Comparison of ENCODE assay signal across 6 cellular contexts in genomic region chr7:68873616-68874015, GRCh38.
"Had no signal": no experiment of that assay in that cellular context is flagged by ENCODE, and none has a peak within 500 bp of the region (broad histone marks: within the 10 kb centered on the region; RNA-seq: fewer than 3 reads in every experiment).

No MANE protein-coding gene starts in this region.

- H3K4me3 ChIP-seq: GM23338 had no signal

- FAIRE-seq: H1, H54, HTR-8/SVneo had no signal

- H3K4me2 ChIP-seq: GM23338 had no signal

- DNase-seq: H9, HCEC 1CT had no signal

- ATAC-seq: GM23338 had no signal

- H2AFZ ChIP-seq: GM23338 had no signal
